Comparison of ENCODE assay signal across 8 cellular contexts in genomic region chr22:30305519-30305905, GRCh38. TPM values are rescaled to one million over a fixed set of nuclear protein-coding genes. Genes with fewer than 3 reads are reported as not detected.
A peak's percentile ranks its signal among the peaks of the same experiment; 100 is the strongest.
DNase-seq lines count a peak whose midpoint lies in the region; ATAC-seq and TF ChIP-seq lines count a peak whose summit lies in the region.

No MANE protein-coding gene starts in this region.

- H3K9me3 ChIP-seq in lower lobe of right lung = no peaks in the 10 kb centered on the region
- H3K9me3 ChIP-seq in upper lobe of right lung = no peaks in the 10 kb centered on the region

- H3K27ac Mint-ChIP-seq in activated naive CD8-positive, alpha-beta T cell treated with anti-CD3 and anti-CD28 coated beads for 36 hours = peak overlapping the region; percentile 96

- TF ChIP-seq CTCF in lower lobe of right lung (IDR thresholded peaks at IDR 0.05) = no peak
- TF ChIP-seq CTCF in upper lobe of right lung (IDR thresholded peaks at IDR 0.05) = no peak

- H3K4me1 Mint-ChIP-seq in activated naive CD8-positive, alpha-beta T cell treated with anti-CD3 and anti-CD28 coated beads for 36 hours = peaks cover 97% of the 10 kb centered on the region

- no peak overlapping the region for H2AFZ ChIP-seq in ACC112 (ENCODE audit: low read length, unreplicated experiment)

- DNase-seq in GM19238 (ENCODE audit: insufficient read length, low spot score) (peak; percentile 63), NOMO-1 (lab: John Stamatoyannopoulos, UW; ENCODE audit: unreplicated experiment in 2 of 2) (peak; percentile 86 to 88), lower lobe of right lung (no peak), upper lobe of right lung (peak; percentile 70), iPS-NIHi7 (ENCODE audit: extremely low spot score) (no peak), DMS79 treated with DMSO at 0.1 percent for 48 hours (lab: John Stamatoyannopoulos, UW) (no peak)
- peak; percentile 48 for DNase-seq in activated naive CD8-positive, alpha-beta T cell treated with anti-CD3 and anti-CD28 coated beads for 36 hours

- H3K27ac ChIP-seq in ACC112 (ENCODE audit: low read depth, low read length) (peak overlapping the region; percentile 36), lower lobe of right lung (peak overlapping the region; percentile 91), upper lobe of right lung (peak overlapping the region; percentile 89)

- H3K4me3 ChIP-seq in ACC112 (ENCODE audit: low read depth, low read length) (no peak overlapping the region), lower lobe of right lung (peak overlapping the region; percentile 19), upper lobe of right lung (peak overlapping the region; percentile 18)

- no peaks in the 10 kb centered on the region for H3K27me3 ChIP-seq in ACC112 (ENCODE audit: insufficient read depth, low read length)
- H3K27me3 ChIP-seq in lower lobe of right lung (ENCODE audit: low read depth) = no peaks in the 10 kb centered on the region
- H3K27me3 ChIP-seq in upper lobe of right lung = no peaks in the 10 kb centered on the region

- H3K79me2 ChIP-seq in ACC112 (ENCODE audit: control insufficient read depth, insufficient read depth, low read length, unreplicated experiment) = peaks cover 33% of the 10 kb centered on the region

- ATAC-seq in lower lobe of right lung = peak; percentile 48 to 65
- peak; percentile 62 for ATAC-seq in upper lobe of right lung

- peaks cover 27% of the 10 kb centered on the region for H3K36me3 Mint-ChIP-seq in activated naive CD8-positive, alpha-beta T cell treated with anti-CD3 and anti-CD28 coated beads for 36 hours

- H3K9me3 Mint-ChIP-seq in activated naive CD8-positive, alpha-beta T cell treated with anti-CD3 and anti-CD28 coated beads for 36 hours = no peaks in the 10 kb centered on the region

- peaks cover 44% of the 10 kb centered on the region for H3K4me1 ChIP-seq in ACC112 (ENCODE audit: control insufficient read depth, insufficient read depth, low read length, unreplicated experiment)
- peaks cover 100% of the 10 kb centered on the region for H3K4me1 ChIP-seq in lower lobe of right lung
- peaks cover 99% of the 10 kb centered on the region for H3K4me1 ChIP-seq in upper lobe of right lung

- intact Hi-C loops in lower lobe of right lung (cut with DNase I) (no loop called here), upper lobe of right lung (cut with DNase I) (no loop called here)

- no peaks in the 10 kb centered on the region for H3K36me3 ChIP-seq in ACC112 (ENCODE audit: insufficient read depth, low read length)
- H3K36me3 ChIP-seq in lower lobe of right lung = peaks cover 26% of the 10 kb centered on the region
- peaks cover 13% of the 10 kb centered on the region for H3K36me3 ChIP-seq in upper lobe of right lung

- no peaks in the 10 kb centered on the region for H3K27me3 Mint-ChIP-seq in activated naive CD8-positive, alpha-beta T cell treated with anti-CD3 and anti-CD28 coated beads for 36 hours

- peak overlapping the region; percentile 63 for H3K4me3 Mint-ChIP-seq in activated naive CD8-positive, alpha-beta T cell treated with anti-CD3 and anti-CD28 coated beads for 36 hours

RNA-seq across cellular contexts. Expression of gene CASTOR1, which starts 16.2 kb away (rescaled TPM):
- 1 to 10 TPM; 2.8 to 3.5 TPM for total RNA-seq in activated naive CD8-positive, alpha-beta T cell treated with anti-CD3 and anti-CD28 coated beads for 36 hours
- total RNA-seq in lower lobe of right lung = 16.2 TPM
- 15.9 TPM for total RNA-seq in upper lobe of right lung

RNA-seq across cellular contexts. Expression of gene TBC1D10A, which starts 21.2 kb away (rescaled TPM):
- 10 to 100 TPM; 13.0 to 14.4 TPM for total RNA-seq in activated naive CD8-positive, alpha-beta T cell treated with anti-CD3 and anti-CD28 coated beads for 36 hours
- total RNA-seq in lower lobe of right lung (27.4 TPM), upper lobe of right lung (29.6 TPM)

RNA-seq across cellular contexts. Expression of gene OSM, which starts 38.9 kb away (rescaled TPM):
- 10 to 100 TPM; 47.9 to 50.7 TPM for total RNA-seq in activated naive CD8-positive, alpha-beta T cell treated with anti-CD3 and anti-CD28 coated beads for 36 hours
- total RNA-seq in lower lobe of right lung (1.1 TPM), upper lobe of right lung (1.6 TPM)

RNA-seq across cellular contexts. Expression of gene SF3A1, which starts 51.2 kb away (rescaled TPM):
- total RNA-seq in activated naive CD8-positive, alpha-beta T cell treated with anti-CD3 and anti-CD28 coated beads for 36 hours = 100 to 1,000 TPM; 243 to 244 TPM
- total RNA-seq in lower lobe of right lung = 162 TPM
- 164 TPM for total RNA-seq in upper lobe of right lung

RNA-seq across cellular contexts. Expression of gene CCDC157, which starts 51.3 kb away (rescaled TPM):
- total RNA-seq in activated naive CD8-positive, alpha-beta T cell treated with anti-CD3 and anti-CD28 coated beads for 36 hours = 1 to 10 TPM; 2.5 to 2.6 TPM
- total RNA-seq in lower lobe of right lung = 5.2 TPM
- 2.7 TPM for total RNA-seq in upper lobe of right lung

Comparison
In these comparisons a context has a peak if more than half of its experiments do, and no peak if none do; other contexts are left out.
1. H3K27ac ChIP-seq: peak in every context shown above with its lines; median percentile 91 in lower lobe of right lung; 89 in upper lobe of right lung; 36 in ACC112.
2. DNase-seq: peak in GM19238 (single experiment), NOMO-1 (2 of 2), activated naive CD8-positive, alpha-beta T cell treated with anti-CD3 and anti-CD28 coated beads for 36 hours (single experiment) and upper lobe of right lung (single experiment); none in lower lobe of right lung (single experiment), iPS-NIHi7 (single experiment) and DMS79 treated with DMSO at 0.1 percent for 48 hours (single experiment).
3. RNA of gene OSM, which starts 38.9 kb away (total RNA-seq): 47.9 to 50.7 TPM in activated naive CD8-positive, alpha-beta T cell treated with anti-CD3 and anti-CD28 coated beads for 36 hours; 1.6 TPM in upper lobe of right lung (single experiment) and 1.1 TPM in lower lobe of right lung (single experiment); every median in the first group is over 10 times any median in the second.